Comparison of ENCODE assay signal across 8 cellular contexts in the genomic region with DNA sequence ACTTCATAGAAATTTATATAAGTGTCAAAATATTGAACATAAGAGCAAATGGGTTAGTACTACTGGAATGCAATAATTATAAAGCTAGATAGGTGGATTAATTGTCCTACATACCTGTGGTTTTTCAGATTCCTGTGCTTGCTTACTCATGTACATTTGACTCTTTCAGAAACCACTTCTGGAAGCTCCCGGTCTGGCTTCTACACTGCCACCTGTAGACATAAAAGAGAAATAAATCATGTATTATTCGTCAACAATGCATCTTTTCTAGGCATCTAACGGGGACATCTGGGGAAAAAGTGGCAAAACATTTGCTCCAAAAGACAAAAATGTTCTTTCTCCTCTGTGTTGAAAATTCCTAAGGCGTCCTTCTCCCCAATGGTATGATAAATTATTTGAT.
DNase-seq lines count a peak whose midpoint lies in the region; ATAC-seq and TF ChIP-seq lines count a peak whose summit lies in the region.

No MANE protein-coding gene starts in this region.

- H3K9me3 Mint-ChIP-seq in activated T-cell treated with anti-CD3 and anti-CD28 coated beads, Interleukin-2, amount 50 U/mL, for 72 hours, result no peaks in the 10 kb centered on the region

- no peaks in the 10 kb centered on the region for H3K9me3 ChIP-seq in skeletal muscle satellite cell (replicated peaks; ENCODE audit: low read length)

- H3K4me3 Mint-ChIP-seq in activated T-cell treated with anti-CD3 and anti-CD28 coated beads, Interleukin-2, amount 50 U/mL, for 72 hours, result peak overlapping the region; percentile 97

- peak overlapping the region; percentile 73 for H3K4me2 ChIP-seq in skeletal muscle satellite cell (ENCODE audit: low read length)

- peaks cover 29% of the 10 kb centered on the region for H3K36me3 ChIP-seq in skeletal muscle satellite cell (ENCODE audit: insufficient read depth, low read length)

- DNase-seq in activated T-cell treated with anti-CD3 and anti-CD28 coated beads, Interleukin-2, amount 50 U/mL, for 72 hours, result peak; percentile 23 to 25
- no peak for DNase-seq in activated T-cell treated with anti-CD3 and anti-CD28 coated beads, Interleukin-2, amount 50 U/mL, for 48 hours
- DNase-seq in NB4 (ENCODE audit: low read depth) (peak; percentile 64), foreskin fibroblast (peak; percentile 57 to 82), midbrain (lab: John Stamatoyannopoulos, UW) (no peak)
- DNase-seq in activated CD4-positive, alpha-beta T cell treated with anti-CD3 and anti-CD28 coated beads, Interleukin-2, amount 50 U/mL, for 1 hour, result peak; percentile 1

- H3K27me3 ChIP-seq in skeletal muscle satellite cell (ENCODE audit: control insufficient read depth, insufficient read depth, low read length), result no peaks in the 10 kb centered on the region

- H3K4me1 Mint-ChIP-seq in activated T-cell treated with anti-CD3 and anti-CD28 coated beads, Interleukin-2, amount 50 U/mL, for 72 hours (ENCODE audit: low read depth), result peaks cover 47% of the 10 kb centered on the region

- H3K27me3 Mint-ChIP-seq in activated T-cell treated with anti-CD3 and anti-CD28 coated beads, Interleukin-2, amount 50 U/mL, for 72 hours (ENCODE audit: low read depth), result peaks cover 8% of the 10 kb centered on the region

- H3K9ac ChIP-seq in skeletal muscle satellite cell (ENCODE audit: low read depth, low read length), result peak overlapping the region; percentile 85

- TF ChIP-seq POLR2A in NB4 (IDR thresholded peaks at IDR 0.05; ENCODE audit: extremely low read depth, insufficient read length), result no peak

- H3K36me3 Mint-ChIP-seq in activated T-cell treated with anti-CD3 and anti-CD28 coated beads, Interleukin-2, amount 50 U/mL, for 72 hours (ENCODE audit: insufficient read depth in 2 of 2), result peaks cover 16 to 24% of the 10 kb centered on the region in 2 donors

- TF ChIP-seq CTCF in NB4 (IDR thresholded peaks at IDR 0.05; ENCODE audit: low read depth, low read length) (peak; percentile 29), foreskin fibroblast (IDR thresholded peaks at IDR 0.05; ENCODE audit: low read depth, low read length) (peak; percentile 11)

- peak overlapping the region; percentile 100 for H3K27ac Mint-ChIP-seq in activated T-cell treated with anti-CD3 and anti-CD28 coated beads, Interleukin-2, amount 50 U/mL, for 72 hours

- ATAC-seq in activated T-cell treated with anti-CD3 and anti-CD28 coated beads, Interleukin-2, amount 50 U/mL, for 72 hours (replicated peaks in 1 of 2), result no peak
- ATAC-seq in GM21825 (IDR thresholded peaks at IDR 0.05; ENCODE audit: unreplicated experiment), result no peak

- H3K4me1 ChIP-seq in skeletal muscle satellite cell (ENCODE audit: control insufficient read depth, insufficient read depth, low read length), result peaks cover 22% of the 10 kb centered on the region

- H3K4me3 ChIP-seq in NB4 (ENCODE audit: low read depth, low read length) (peak overlapping the region; percentile 84), foreskin fibroblast (ENCODE audit: low read depth in 1 of 2, low read length in 2 of 2) (peak overlapping the region; percentile 61 to 85), skeletal muscle satellite cell (ENCODE audit: low read length) (peak overlapping the region; percentile 76)

Comparison
In these comparisons a context has a peak if more than half of its experiments do, and no peak if none do; other contexts are left out.
1. DNase-seq: peak in activated T-cell treated with anti-CD3 and anti-CD28 coated beads, Interleukin-2, amount 50 U/mL, for 72 hours (2 of 2), NB4 (single experiment), activated CD4-positive, alpha-beta T cell treated with anti-CD3 and anti-CD28 coated beads, Interleukin-2, amount 50 U/mL, for 1 hour (single experiment) and foreskin fibroblast (2 of 2); none in activated T-cell treated with anti-CD3 and anti-CD28 coated beads, Interleukin-2, amount 50 U/mL, for 48 hours (0 of 2) and midbrain (single experiment).
2. Peak in every context shown above with its lines, with median percentiles within 50 percentile points of each other: H3K4me3 ChIP-seq.